In genomic region chr3:68441054-68441453, GRCh38 we compare ENCODE assay signal across 25 cellular contexts.
"Had no signal": no experiment of that assay in that cellular context is flagged by ENCODE, and none has a peak within 500 bp of the region (broad histone marks: within the 10 kb centered on the region; RNA-seq: fewer than 3 reads in every experiment).

No MANE protein-coding gene starts in this region.

- H3K9me3 ChIP-seq: stomach, suprapubic skin, testis, thoracic aorta, thyroid gland, tibial artery, tibial nerve, transverse colon, upper lobe of right lung, uterus, vagina had no signal

- ATAC-seq: stimulated activated effector memory CD8-positive, alpha-beta T cell treated with anti-CD3 and anti-CD28 coated beads, Interleukin-12 subunit alpha, Interleukin-12 subunit beta, amount 100 ng/mL, for 72 hours; stimulated activated memory B cell treated with anti-CD40 and anti-IgM and Interleukin-4, amounts not matched to agents 10 μg/mL and 1 μg/mL and 100 μg/mL, for 72 hours; stimulated activated naive B cell treated with anti-CD40 and anti-IgM and Interleukin-4, amounts not matched to agents 10 μg/mL and 1 μg/mL and 100 μg/mL, for 72 hours; stimulated activated naive CD8-positive, alpha-beta T cell treated with anti-CD3 and anti-CD28 coated beads, Interleukin-15, amount 100 ng/mL, for 72 hours; stimulated activated naive CD8-positive, alpha-beta T cell treated with anti-CD3 and anti-CD28 coated beads, Interleukin-15, Interleukin-2, amounts not matched to agents 100 U/mL and 50 U/mL, for 24 hours; upper lobe of right lung had no signal

- H3K4me1 ChIP-seq: suprapubic skin, testis, thyroid gland, tibial artery, tibial nerve, transverse colon, upper lobe of left lung, upper lobe of right lung, uterus, vagina had no signal

- DNase-seq: stimulated activated CD4-positive, alpha-beta T cell treated with anti-CD3 and anti-CD28 coated beads, Interleukin-2, amount 100 ng/mL, for 48 hours; stimulated activated CD4-positive, alpha-beta T cell treated with anti-CD3 and anti-CD28 coated beads, Interleukin-4, amount 100 ng/mL, for 1 hour; stimulated activated CD4-positive, alpha-beta T cell treated with anti-CD3 and anti-CD28 coated beads, Interleukin-4, amount 100 ng/mL, for 24 hours; stimulated activated CD4-positive, alpha-beta T cell treated with anti-CD3 and anti-CD28 coated beads, Interleukin-4, amount 100 ng/mL, for 4 hours; stimulated activated CD8-positive, alpha-beta memory T cell treated with anti-CD3 and anti-CD28 coated beads, Interleukin-4, amount 100 ng/mL, for 48 hours; stimulated activated naive B cell treated with anti-CD40 and anti-IgM and Interleukin-4, amounts not matched to agents 10 μg/mL and 1 μg/mL and 100 μg/mL, for 72 hours; stimulated activated naive CD4-positive, alpha-beta T cell; stimulated activated naive CD4-positive, alpha-beta T cell treated with Interleukin-2 at 50 U/mL for 16 hours; stimulated activated naive CD8-positive, alpha-beta T cell treated with anti-CD3 and anti-CD28 coated beads, Interleukin-15, amount 100 ng/mL, for 72 hours; stimulated activated naive CD8-positive, alpha-beta T cell treated with anti-CD3 and anti-CD28 coated beads, Interleukin-15, Interleukin-2, amounts not matched to agents 100 U/mL and 50 U/mL, for 24 hours; stomach; substantia nigra; testis; thyroid gland; tibial artery; transverse colon; upper lobe of left lung; upper lobe of right lung; uterus had no signal

- H3K4me3 ChIP-seq: stomach, suprapubic skin, testis, thoracic aorta, thyroid gland, tibial artery, tibial nerve, transverse colon, upper lobe of left lung, upper lobe of right lung, uterus, vagina had no signal

- H3K36me3 ChIP-seq: stomach, suprapubic skin, thoracic aorta, thyroid gland, tibial artery, tibial nerve, transverse colon, upper lobe of left lung, upper lobe of right lung, uterus, vagina had no signal

- H3K27me3 ChIP-seq: stomach, suprapubic skin, testis, thyroid gland, tibial artery, tibial nerve, transverse colon, upper lobe of left lung, upper lobe of right lung, uterus, vagina had no signal

- H3K27ac ChIP-seq: stomach, suprapubic skin, testis, thoracic aorta, thyroid gland, tibial artery, tibial nerve, transverse colon, upper lobe of left lung, upper lobe of right lung, uterus, vagina had no signal
